In the genomic region with DNA sequence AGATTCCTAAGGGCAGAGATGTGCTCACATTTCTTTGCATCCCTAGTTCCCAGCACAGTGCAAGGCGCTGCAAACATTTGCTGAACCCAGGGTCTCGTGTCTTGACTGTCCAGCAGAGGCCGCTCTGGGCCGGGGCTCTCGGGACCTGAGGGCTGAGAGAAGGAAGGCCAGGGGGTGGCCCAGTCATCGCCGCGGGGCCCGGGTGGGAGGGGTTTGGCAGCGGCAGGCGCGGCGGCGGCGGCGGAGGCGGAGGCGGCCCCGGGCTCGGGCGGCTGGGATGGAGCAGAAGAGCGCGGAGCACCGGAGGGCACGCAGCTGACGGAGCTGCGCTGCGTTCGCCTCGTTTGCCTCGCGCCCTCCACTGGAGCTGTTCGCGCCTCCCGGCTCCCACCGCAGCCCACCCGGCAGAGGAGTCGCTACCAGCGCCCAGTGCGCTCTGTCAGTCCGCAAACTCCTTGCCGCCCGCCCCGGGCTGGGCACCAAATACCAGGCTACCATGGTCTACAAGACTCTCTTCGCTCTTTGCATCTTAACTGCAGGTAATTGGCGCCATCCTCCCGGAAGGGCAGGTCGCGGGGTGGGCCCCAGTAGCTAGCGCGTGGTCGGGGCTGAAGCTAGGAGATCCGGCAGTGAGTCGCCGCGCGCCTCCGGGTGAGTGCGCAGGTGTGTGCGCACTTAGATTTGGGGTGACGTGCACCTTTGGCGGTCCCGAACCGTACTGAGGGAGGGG, we compare ENCODE assay signal across 7 cellular contexts. TPM values are rescaled to one million over a fixed set of nuclear protein-coding genes. Genes with fewer than 3 reads are reported as not detected.
DNase-seq lines count a peak whose midpoint lies in the region; ATAC-seq, FAIRE-seq and TF ChIP-seq lines count a peak whose summit lies in the region.

A gene with protein sequence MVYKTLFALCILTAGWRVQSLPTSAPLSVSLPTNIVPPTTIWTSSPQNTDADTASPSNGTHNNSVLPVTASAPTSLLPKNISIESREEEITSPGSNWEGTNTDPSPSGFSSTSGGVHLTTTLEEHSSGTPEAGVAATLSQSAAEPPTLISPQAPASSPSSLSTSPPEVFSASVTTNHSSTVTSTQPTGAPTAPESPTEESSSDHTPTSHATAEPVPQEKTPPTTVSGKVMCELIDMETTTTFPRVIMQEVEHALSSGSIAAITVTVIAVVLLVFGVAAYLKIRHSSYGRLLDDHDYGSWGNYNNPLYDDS (plus strand): TSS at position 285 of the 730 bp plus-strand sequence. CDS start 212 bp downstream, at position 497.

- TF ChIP-seq RAD21 in Ishikawa (IDR thresholded peaks at IDR 0.05; ENCODE audit: low read depth): peak; percentile 89

- H3K9ac ChIP-seq in keratinocyte (ENCODE audit: control insufficient read depth, extremely low read depth, insufficient read depth, low read length) (peak within 1 kb of the TSS; percentile 6), smooth muscle cell (ENCODE audit: low read depth) (no peak within 1 kb of the TSS)

- H3K4me1 ChIP-seq in keratinocyte (ENCODE audit: control insufficient read depth, extremely low read depth, insufficient read depth, low read length) (peaks cover 16% of the 10 kb centered on the region), smooth muscle cell (ENCODE audit: low read depth) (no peaks in the 10 kb centered on the region)

- DNase-seq in RWPE1 (ENCODE audit: low spot score) (peak; percentile 75), keratinocyte (ENCODE audit: low read depth, low spot score) (peak; percentile 4), smooth muscle cell (lab: John Stamatoyannopoulos, UW; ENCODE audit: unreplicated experiment) (peak; percentile 80)
- no peak for DNase-seq in central memory CD8-positive, alpha-beta T cell (ENCODE audit: low spot score in 2 of 2)

- no peaks in the 10 kb centered on the region for H3K4me1 Mint-ChIP-seq in central memory CD8-positive, alpha-beta T cell

- WGBS in smooth muscle cell (ENCODE audit: low lambda C conversion rate): 2% methylated on average over 54 of the region's 64 CpGs

- dilution Hi-C loops in keratinocyte (cut with MboI; ENCODE audit: extremely low pct_ligation_motif_present, low sequenced_read_pairs): no loop called here

- peak; percentile 81 for TF ChIP-seq CTCF in GM12872 (IDR thresholded peaks at IDR 0.05; ENCODE audit: insufficient read depth, low read depth, low read length)
- TF ChIP-seq CTCF in RWPE1 (conservative IDR thresholded peaks at IDR 0.05; ENCODE audit: low read depth): peak; percentile 68
- TF ChIP-seq CTCF in keratinocyte (optimal IDR thresholded peaks at IDR 0.05 in 1 of 3, IDR thresholded peaks at IDR 0.05 in 1 of 3, conservative IDR thresholded peaks at IDR 0.05 in 1 of 3; ENCODE audit: extremely low read depth in 1 of 3, insufficient read depth in 2 of 3, low read length in 3 of 3): peak; percentile 52 to 75 (median 59)
- TF ChIP-seq CTCF in smooth muscle cell (IDR thresholded peaks at IDR 0.05; ENCODE audit: borderline replicate concordance, insufficient read depth, poor library complexity, severe bottlenecking): peak; percentile 76

- peaks cover 40% of the 10 kb centered on the region for H3K27me3 ChIP-seq in keratinocyte (ENCODE audit: control insufficient read depth, extremely low read depth, insufficient read depth, low read length)
- H3K27me3 ChIP-seq in smooth muscle cell (ENCODE audit: low read depth): no peaks in the 10 kb centered on the region

- no peaks in the 10 kb centered on the region for H3K36me3 ChIP-seq in keratinocyte (ENCODE audit: control insufficient read depth in 2 of 2, extremely low read depth in 1 of 2, insufficient read depth in 2 of 2, low read length in 2 of 2)
- no peaks in the 10 kb centered on the region for H3K36me3 ChIP-seq in smooth muscle cell (ENCODE audit: low read depth)

- no peak within 1 kb of the TSS for H3K27ac Mint-ChIP-seq in central memory CD8-positive, alpha-beta T cell (ENCODE audit: low read depth)

- H3K36me3 Mint-ChIP-seq in central memory CD8-positive, alpha-beta T cell (ENCODE audit: insufficient read depth): no peaks in the 10 kb centered on the region

- CTCF ChIA-PET in RWPE1 (lab: Yijun Ruan, JAX): interaction anchor here (0.6 to 2.2 kb wide), 6 partner anchors 15 to 915 kb away, joined by 3 to 6 read pairs (median 3); no protein-coding TSS in a partner anchor

- H2AFZ ChIP-seq in keratinocyte (ENCODE audit: control insufficient read depth, low read length) (peak within 1 kb of the TSS; percentile 66), smooth muscle cell (ENCODE audit: low read depth) (peak within 1 kb of the TSS; percentile 99)

- H3K9me1 ChIP-seq in keratinocyte (ENCODE audit: control insufficient read depth, extremely low read depth, insufficient read depth, low read length): no peaks in the 10 kb centered on the region

- H3K27ac ChIP-seq in RWPE1: no peak within 1 kb of the TSS
- no peak within 1 kb of the TSS for H3K27ac ChIP-seq in keratinocyte (ENCODE audit: control insufficient read depth, insufficient read depth, low read length)
- H3K27ac ChIP-seq in smooth muscle cell (ENCODE audit: low read depth): no peak within 1 kb of the TSS

- H4K20me1 ChIP-seq in keratinocyte (ENCODE audit: control insufficient read depth, extremely low read depth, insufficient read depth, low read length): no peaks in the 10 kb centered on the region
- H4K20me1 ChIP-seq in smooth muscle cell (ENCODE audit: low read depth): no peaks in the 10 kb centered on the region

- peak; percentile 79 for ATAC-seq in GM21723 (IDR thresholded peaks at IDR 0.05; ENCODE audit: unreplicated experiment)
- ATAC-seq in central memory CD8-positive, alpha-beta T cell (replicated peaks; ENCODE audit: extremely low read depth, poor library complexity, severe bottlenecking): no peak

- TF ChIP-seq EP300 in Ishikawa (IDR thresholded peaks at IDR 0.05; ENCODE audit: borderline replicate concordance): 0 out of 2 replicates have a peak, but pooled peaks have one; percentile 14

- POLR2A ChIA-PET in RWPE1 (lab: Yijun Ruan, JAX; ENCODE audit: low non-redundant PET): no interaction called here

- no peaks in the 10 kb centered on the region for H3F3A ChIP-seq in smooth muscle cell (ENCODE audit: low read depth)

- H3K9me3 ChIP-seq in keratinocyte (ENCODE audit: control insufficient read depth, low read depth, low read length) (no peaks in the 10 kb centered on the region), smooth muscle cell (replicated peaks; ENCODE audit: low read depth) (no peaks in the 10 kb centered on the region)

- H3K4me3 Mint-ChIP-seq in central memory CD8-positive, alpha-beta T cell: peak within 1 kb of the TSS; percentile 20

- H3K4me2 ChIP-seq in keratinocyte (ENCODE audit: control insufficient read depth, extremely low read depth, insufficient read depth, low read depth, low read length) (peak within 1 kb of the TSS; percentile 88), smooth muscle cell (peak within 1 kb of the TSS; percentile 99)

- H3K79me2 ChIP-seq in keratinocyte (ENCODE audit: control insufficient read depth, insufficient read depth, low read length): no peaks in the 10 kb centered on the region
- H3K79me2 ChIP-seq in smooth muscle cell (ENCODE audit: low read depth): no peaks in the 10 kb centered on the region

- H3K27me3 Mint-ChIP-seq in central memory CD8-positive, alpha-beta T cell: peaks cover 62% of the 10 kb centered on the region

- no peaks in the 10 kb centered on the region for H3K9me3 Mint-ChIP-seq in central memory CD8-positive, alpha-beta T cell

- H3K4me3 ChIP-seq in keratinocyte (ENCODE audit: control insufficient read depth in 2 of 3, extremely low read depth in 1 of 3, insufficient read depth in 2 of 3, low read depth in 1 of 3, low read length in 3 of 3) (peak within 1 kb of the TSS; percentile 18 to 70 (median 55)), smooth muscle cell (peak within 1 kb of the TSS; percentile 86)

- no peak for FAIRE-seq in keratinocyte (lab: Jason Lieb, UNC)

TF ChIP-seq in Ishikawa, 13 proteins besides CTCF, POLR2A, EP300 and RAD21:
- TF ChIP-seq CREB1 (IDR thresholded peaks at IDR 0.05; ENCODE audit: low read depth): no peak
- TF ChIP-seq FOXM1 (IDR thresholded peaks at IDR 0.05; ENCODE audit: borderline replicate concordance, low read depth): no peak
- TF ChIP-seq, protein P1, sequence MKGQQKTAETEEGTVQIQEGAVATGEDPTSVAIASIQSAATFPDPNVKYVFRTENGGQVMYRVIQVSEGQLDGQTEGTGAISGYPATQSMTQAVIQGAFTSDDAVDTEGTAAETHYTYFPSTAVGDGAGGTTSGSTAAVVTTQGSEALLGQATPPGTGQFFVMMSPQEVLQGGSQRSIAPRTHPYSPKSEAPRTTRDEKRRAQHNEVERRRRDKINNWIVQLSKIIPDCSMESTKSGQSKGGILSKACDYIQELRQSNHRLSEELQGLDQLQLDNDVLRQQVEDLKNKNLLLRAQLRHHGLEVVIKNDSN (IDR thresholded peaks at IDR 0.05): no peak
- TF ChIP-seq TCF12 (IDR thresholded peaks at IDR 0.05; ENCODE audit: low read depth): no peak; the same call in 1 of the 2 replicates
- TF ChIP-seq, protein P2, sequence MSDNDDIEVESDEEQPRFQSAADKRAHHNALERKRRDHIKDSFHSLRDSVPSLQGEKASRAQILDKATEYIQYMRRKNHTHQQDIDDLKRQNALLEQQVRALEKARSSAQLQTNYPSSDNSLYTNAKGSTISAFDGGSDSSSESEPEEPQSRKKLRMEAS (IDR thresholded peaks at IDR 0.05): peak; percentile 47
- TF ChIP-seq ZBTB7A (IDR thresholded peaks at IDR 0.05; ENCODE audit: low read depth): 0 out of 2 replicates have a peak, but pooled peaks have one; percentile 4
- peak; percentile 32; the same call in 1 of the 2 replicates for TF ChIP-seq TAF1 (IDR thresholded peaks at IDR 0.05; ENCODE audit: low read depth)
- TF ChIP-seq EGR1 (IDR thresholded peaks at IDR 0.05): no peak
- peak; percentile 34; the same call in 1 of the 2 replicates for TF ChIP-seq NFIC (IDR thresholded peaks at IDR 0.05)

RNA-seq across cellular contexts. Expression of the gene that starts here (rescaled TPM):
- polyA plus RNA-seq in keratinocyte (0.02 to 0.08 TPM (median 0.05 TPM) in 3 replicates), smooth muscle cell (29.6 and 38.5 TPM in 2 replicates)
- polyA plus RNA-seq in keratinocyte (2011; ENCODE audit: low read depth): 0.14 TPM
- polyA plus RNA-seq in keratinocyte (2011; cell fraction: cytosol; rRNA removed): 0.05 and 0.07 TPM in 2 replicates
- polyA plus RNA-seq in keratinocyte (2011; cell fraction: nucleus; rRNA removed): 0.19 and 0.24 TPM in 2 replicates
- polyA plus RNA-seq in keratinocyte (2012; ENCODE audit: low replicate concordance): 0.06 and 0.07 TPM in 2 replicates
- polyA minus RNA-seq in keratinocyte: 0.10 to 0.20 TPM in 2 of 3 replicates, not detected in the other
- polyA minus RNA-seq in keratinocyte (2011; cell fraction: cytosol; rRNA and poly(A)+ RNA removed): not detected
- 0.11 and 0.16 TPM in 2 replicates for polyA minus RNA-seq in keratinocyte (2011; cell fraction: nucleus; rRNA and poly(A)+ RNA removed)
- total RNA-seq in smooth muscle cell: 46.4 and 61.6 TPM in 2 replicates

Comparison
In these comparisons a context has a peak if more than half of its experiments do, and no peak if none do; other contexts are left out.
1. RNA of the gene that starts here (polyA plus RNA-seq): 29.6 to 38.5 TPM in smooth muscle cell; 0.02 to 0.24 TPM in keratinocyte; every median in the first group is over 10 times any median in the second.
2. Peak in DNase-seq, H3K4me3 ChIP-seq, H3K9ac ChIP-seq and H3K4me2 ChIP-seq in keratinocyte; RNA of the gene not detected or under 1 TPM.
3. DNase-seq: peak in RWPE1 (single experiment) and smooth muscle cell (single experiment); none in central memory CD8-positive, alpha-beta T cell (0 of 2).
4. Peak in every context shown above with its lines, with median percentiles within 50 percentile points of each other: CTCF ChIP-seq.